In the genomic region with DNA sequence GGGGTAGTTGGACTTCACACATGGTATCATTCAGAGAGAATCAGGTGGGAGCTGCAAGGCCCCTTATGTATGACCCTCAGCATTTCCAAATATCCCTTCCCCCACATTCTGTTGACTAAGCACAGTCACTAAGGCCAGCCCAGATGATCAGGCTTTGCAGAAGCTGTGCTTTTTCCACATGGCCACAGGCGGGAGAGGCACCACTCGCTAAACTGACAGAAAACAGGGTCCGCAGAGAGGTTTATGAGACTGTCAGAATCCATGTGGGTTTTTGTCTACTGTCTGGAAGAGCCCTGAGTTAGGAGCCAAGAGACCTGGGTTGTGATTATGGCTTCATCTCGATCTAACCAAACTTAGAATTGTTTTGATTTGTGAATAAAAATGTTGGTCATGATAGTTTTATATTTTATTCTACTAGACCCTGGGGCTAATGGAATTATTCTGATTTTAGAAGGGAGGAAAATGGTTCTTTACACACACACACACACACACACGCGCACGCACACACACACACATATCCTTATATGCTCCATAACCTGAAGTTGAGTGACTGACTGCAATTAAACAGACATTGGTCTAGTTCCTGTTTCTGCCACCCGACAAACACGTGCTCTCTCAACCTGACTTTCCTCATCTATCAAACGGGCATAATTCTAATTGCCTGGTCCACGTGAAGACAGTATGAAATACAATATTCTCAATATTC, we compare ENCODE assay signal across 11 cellular contexts.
DNase-seq lines count a peak whose midpoint lies in the region; ATAC-seq and TF ChIP-seq lines count a peak whose summit lies in the region.
"Had no signal": no experiment of that assay in that cellular context is flagged by ENCODE, and none has a peak within 500 bp of the region (broad histone marks: within the 10 kb centered on the region; RNA-seq: fewer than 3 reads in every experiment).

No MANE protein-coding gene starts in this region.

- H3K4me3 ChIP-seq in OCI-LY3 (ENCODE audit: low read length) = no peak overlapping the region
- H3K4me3 ChIP-seq: suprapubic skin had no signal

- ATAC-seq in GM19468 (IDR thresholded peaks at IDR 0.05; ENCODE audit: extremely low read depth, unreplicated experiment) (peak; percentile 17), GM19328 (IDR thresholded peaks at IDR 0.05; ENCODE audit: unreplicated experiment) (no peak)
- ATAC-seq: T-helper 17 cell had no signal

- TF ChIP-seq CTCF in 22Rv1 (IDR thresholded peaks at IDR 0.05) (no peak), OCI-LY3 (IDR thresholded peaks at IDR 0.05; ENCODE audit: low read depth, low read length) (no peak)

- DNase-seq in islet precursor cell (peak; percentile 67), epidermal melanocyte (ENCODE audit: insufficient read length, low spot score) (no peak), NCI-H345 (lab: John Stamatoyannopoulos, UW) (no peak), COLO829 (ENCODE audit: low spot score) (no peak)
- DNase-seq: erythroblast, T-helper 17 cell had no signal

- no peaks in the 10 kb centered on the region for H4K20me1 ChIP-seq in OCI-LY3 (ENCODE audit: insufficient read depth, low read length)

- H3K9ac ChIP-seq in OCI-LY3 (ENCODE audit: low read length) = no peak overlapping the region

- H3K4me1 ChIP-seq in OCI-LY3 (ENCODE audit: low read length) = peaks cover 67% of the 10 kb centered on the region

- peaks cover 27% of the 10 kb centered on the region for H3K36me3 ChIP-seq in OCI-LY3 (replicated peaks; ENCODE audit: low read depth, low read length)
- H3K36me3 ChIP-seq: suprapubic skin had no signal

- H3K79me2 ChIP-seq in OCI-LY3 (ENCODE audit: low read length) = peaks cover 21% of the 10 kb centered on the region

- peak overlapping the region; percentile 8; the same call in 1 of the 2 replicates for H3K4me2 ChIP-seq in OCI-LY3 (ENCODE audit: low read length)

- no peaks in the 10 kb centered on the region for H3K9me3 ChIP-seq in OCI-LY3 (ENCODE audit: insufficient read depth, low read length)
- H3K9me3 ChIP-seq: suprapubic skin had no signal

- 0 out of 2 replicates have a peak, but pooled peaks cover 3% of the 10 kb centered on the region for H3K27me3 ChIP-seq in OCI-LY3 (ENCODE audit: low read depth, low read length)
- H3K27me3 ChIP-seq: suprapubic skin had no signal

- H3K27ac ChIP-seq in 22Rv1 (peak overlapping the region; percentile 35; the same call in 1 of the 2 replicates), OCI-LY3 (ENCODE audit: low read length) (no peak overlapping the region)
- H3K27ac ChIP-seq: suprapubic skin had no signal

- H2AFZ ChIP-seq in OCI-LY3 (ENCODE audit: low read depth, low read length) = 0 out of 2 replicates have a peak overlapping the region, but pooled peaks have one; percentile 22
